ENCODE assay signal across 1 cellular context in genomic region chr6:38349795-38350194, GRCh38.
TF ChIP-seq lines count a peak whose summit lies in the region.

No MANE protein-coding gene starts in this region.

TF ChIP-seq in H1, 55 proteins besides CTCF, POLR2A, EP300 and RAD21 (continued from another document):
- TF ChIP-seq CBX8 (IDR thresholded peaks at IDR 0.05; ENCODE audit: borderline replicate concordance, low read depth, low read length) = no peak
- TF ChIP-seq SRF (IDR thresholded peaks at IDR 0.05; ENCODE audit: low read depth, low read length) = peak; percentile 69
- TF ChIP-seq POLR2AphosphoS5 (IDR thresholded peaks at IDR 0.05; ENCODE audit: low read depth, low read length) = no peak
- TF ChIP-seq NANOG (IDR thresholded peaks at IDR 0.05; ENCODE audit: insufficient read depth, low read depth, low read length, poor library complexity, severe bottlenecking) = no peak
- TF ChIP-seq BACH1 (IDR thresholded peaks at IDR 0.05; ENCODE audit: low read length) = no peak
- no peak for TF ChIP-seq JUN (IDR thresholded peaks at IDR 0.05; ENCODE audit: low read depth, low read length)
- no peak for TF ChIP-seq CTBP2 (IDR thresholded peaks at IDR 0.05; ENCODE audit: borderline replicate concordance, insufficient read depth, insufficient read length, low read length)
